10 cellular contexts compared by ENCODE assay signal in the genomic region with DNA sequence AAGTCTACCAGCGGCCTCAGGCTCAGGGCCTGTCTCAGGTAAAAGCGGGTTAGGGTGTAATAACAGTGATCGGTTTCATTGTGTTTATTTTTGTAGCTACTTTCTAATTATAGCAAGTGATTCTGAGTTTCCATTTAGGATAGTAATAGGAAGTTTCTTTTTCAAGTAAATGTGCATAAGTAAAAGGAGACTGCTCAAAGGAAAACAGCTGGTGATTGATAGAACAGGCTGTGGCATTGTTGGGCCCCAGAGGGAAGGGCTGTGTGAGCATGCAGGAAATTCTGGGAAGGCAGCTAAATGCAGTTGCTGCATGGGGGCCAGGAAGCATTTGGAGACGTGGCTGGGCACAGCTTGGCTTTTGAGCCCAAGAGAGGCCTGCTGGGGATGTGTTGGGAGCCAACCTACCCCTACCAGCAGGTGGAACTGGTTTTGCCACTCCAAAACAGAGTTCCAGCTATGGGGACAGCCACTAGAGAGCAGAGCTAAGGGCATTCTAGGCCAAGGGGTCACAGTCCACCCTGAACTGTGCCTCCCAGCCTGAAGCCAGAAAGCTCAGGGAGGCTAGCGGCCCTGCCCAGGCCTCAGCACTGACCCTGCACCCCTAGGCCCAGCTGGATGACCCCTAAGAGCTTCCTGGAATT. TPM values are rescaled to one million over a fixed set of nuclear protein-coding genes. Genes with fewer than 3 reads are reported as not detected.
DNase-seq lines count a peak whose midpoint lies in the region; ATAC-seq and TF ChIP-seq lines count a peak whose summit lies in the region.
"Had no signal": no experiment of that assay in that cellular context is flagged by ENCODE, and none has a peak within 500 bp of the region (broad histone marks: within the 10 kb centered on the region; RNA-seq: fewer than 3 reads in every experiment).

No MANE protein-coding gene starts in this region.

- TF ChIP-seq CTCF in heart right ventricle (IDR thresholded peaks at IDR 0.05) = peak in 2 of 9 donors; percentile 6 to 8
- TF ChIP-seq CTCF in lower lobe of right lung (IDR thresholded peaks at IDR 0.05) = no peak
- no peak for TF ChIP-seq CTCF in type B pancreatic cell (conservative IDR thresholded peaks at IDR 0.05)

- H3K4me3 Mint-ChIP-seq in type B pancreatic cell = peak overlapping the region; percentile 1

- H3K27me3 Mint-ChIP-seq in type B pancreatic cell = no peaks in the 10 kb centered on the region

- H3K4me3 ChIP-seq in heart right ventricle = no peak overlapping the region
- H3K4me3 ChIP-seq in lower lobe of right lung = no peak overlapping the region
- H3K4me3 ChIP-seq: prostate gland had no signal

- H3K4me1 Mint-ChIP-seq in type B pancreatic cell (ENCODE audit: unreplicated experiment) = peaks cover 22% of the 10 kb centered on the region

- ATAC-seq in heart right ventricle (peak in 1 of 8 donors; percentile 14), Right ventricle myocardium superior (ENCODE audit: poor library complexity) (no peak), lower lobe of right lung (peak; percentile 71 to 77), GM19455 (IDR thresholded peaks at IDR 0.05; ENCODE audit: unreplicated experiment) (no peak)
- no peak for ATAC-seq in activated naive CD4-positive, alpha-beta T cell treated with anti-CD3 and anti-CD28 coated beads, Interleukin-2, amount 50 U/mL, for 72 hours

- peaks cover 29 to 31% of the 10 kb centered on the region in 2 donors for H3K36me3 Mint-ChIP-seq in activated naive CD4-positive, alpha-beta T cell treated with anti-CD3 and anti-CD28 coated beads, Interleukin-2, amount 50 U/mL, for 72 hours
- peaks cover 6% of the 10 kb centered on the region for H3K36me3 Mint-ChIP-seq in type B pancreatic cell

- H3K36me3 ChIP-seq in heart right ventricle = peaks cover 0 to 27% (median 0%) of the 10 kb centered on the region in 9 donors
- H3K36me3 ChIP-seq in lower lobe of right lung = no peaks in the 10 kb centered on the region
- H3K36me3 ChIP-seq: prostate gland had no signal

- peak overlapping the region; percentile 77 to 85 for H3K27ac Mint-ChIP-seq in activated naive CD4-positive, alpha-beta T cell treated with anti-CD3 and anti-CD28 coated beads, Interleukin-2, amount 50 U/mL, for 72 hours
- H3K27ac Mint-ChIP-seq in type B pancreatic cell = peak overlapping the region; percentile 54

- peak overlapping the region in 7 of 10 donors; percentile 19 to 77 (median 49) for H3K27ac ChIP-seq in heart right ventricle
- H3K27ac ChIP-seq in lower lobe of right lung = no peak overlapping the region
- H3K27ac ChIP-seq: prostate gland had no signal

- 51 to 54% methylated on average over 5 of the region's 5 CpGs for WGBS in heart right ventricle, 2 donors

- intact Hi-C loops in heart right ventricle (cut with DNase I) = loop anchor here in 9 of 10 donors (5.0 to 10.0 kb wide), 13 partner anchors 74 to 644 kb away; a partner anchor contains a TSS
- intact Hi-C loops in Right ventricle myocardium superior (cut with DNase I) = loop anchor here (10.0 kb wide), 1 partner anchor 294 kb away; no protein-coding TSS in a partner anchor
- intact Hi-C loops in lower lobe of right lung (cut with DNase I) = no loop called here

- peaks cover 0 to 11% (median 8%) of the 10 kb centered on the region in 7 donors for H3K27me3 ChIP-seq in heart right ventricle
- no peaks in the 10 kb centered on the region for H3K27me3 ChIP-seq in lower lobe of right lung (ENCODE audit: low read depth)

- peaks cover 0 to 29% (median 9%) of the 10 kb centered on the region in 11 donors for H3K9me3 ChIP-seq in heart right ventricle
- peaks cover 17% of the 10 kb centered on the region for H3K9me3 ChIP-seq in lower lobe of right lung
- H3K9me3 ChIP-seq: prostate gland had no signal

- peaks cover 2 to 45% (median 17%) of the 10 kb centered on the region in 9 donors for H3K4me1 ChIP-seq in heart right ventricle
- H3K4me1 ChIP-seq in lower lobe of right lung = peaks cover 15% of the 10 kb centered on the region
- H3K4me1 ChIP-seq: prostate gland had no signal

- peaks cover 17 to 18% of the 10 kb centered on the region in 2 donors for H3K9me3 Mint-ChIP-seq in activated naive CD4-positive, alpha-beta T cell treated with anti-CD3 and anti-CD28 coated beads, Interleukin-2, amount 50 U/mL, for 72 hours
- H3K9me3 Mint-ChIP-seq in type B pancreatic cell = peaks cover 8% of the 10 kb centered on the region

- no peak for DNase-seq in heart right ventricle
- no peak for DNase-seq in Right ventricle myocardium superior
- DNase-seq in activated naive CD4-positive, alpha-beta T cell treated with anti-CD3 and anti-CD28 coated beads, Interleukin-2, amount 50 U/mL, for 72 hours (ENCODE audit: low spot score in 2 of 2) = no peak
- DNase-seq in lower lobe of right lung = peak; percentile 56
- no peak for DNase-seq in type B pancreatic cell (ENCODE audit: extremely low spot score, unreplicated experiment)
- DNase-seq in NCI-H1092 (lab: John Stamatoyannopoulos, UW) = no peak
- DNase-seq in hepatic stellate cell (ENCODE audit: low spot score) = no peak
- DNase-seq: NCI-H2081 had no signal

RNA-seq across cellular contexts. Expression of a gene that starts 12.6 kb away (rescaled TPM):
- total RNA-seq in heart right ventricle = 1 to 10 TPM in 3 of 10 donors, under 1 TPM in 7; 0.08 to 7.1 (median 0.70) TPM
- polyA plus RNA-seq in heart right ventricle = under 1 TPM; 0.32 to 0.59 TPM
- total RNA-seq in Right ventricle myocardium superior = 0.62 TPM
- 10 to 100 TPM; 36.7 to 48.4 TPM for total RNA-seq in activated naive CD4-positive, alpha-beta T cell treated with anti-CD3 and anti-CD28 coated beads, Interleukin-2, amount 50 U/mL, for 72 hours
- total RNA-seq in lower lobe of right lung = 15.4 TPM
- not detected in 2 replicates for total RNA-seq in type B pancreatic cell (ENCODE audit: low replicate concordance)

RNA-seq across cellular contexts. Expression of a gene that starts 24.9 kb away (rescaled TPM):
- total RNA-seq in heart right ventricle = 1 to 10 TPM in 4 of 10 donors, under 1 TPM in 6; 0.13 to 4.9 (median 0.48) TPM
- polyA plus RNA-seq in heart right ventricle = under 1 TPM; 0.36 to 0.73 TPM
- total RNA-seq in Right ventricle myocardium superior = 0.48 TPM
- total RNA-seq in activated naive CD4-positive, alpha-beta T cell treated with anti-CD3 and anti-CD28 coated beads, Interleukin-2, amount 50 U/mL, for 72 hours = 1 to 10 TPM in 1 of 2 donors, under 1 TPM in 1; 0.59 to 5.1 TPM
- 13.2 TPM for total RNA-seq in lower lobe of right lung
- total RNA-seq in type B pancreatic cell (ENCODE audit: low replicate concordance) = 0.12 and 0.31 TPM in 2 replicates

Comparison
In these comparisons a context has a peak if more than half of its experiments do, and no peak if none do; other contexts are left out.
1. ATAC-seq: peak in lower lobe of right lung (2 of 2); none in Right ventricle myocardium superior (single experiment), activated naive CD4-positive, alpha-beta T cell treated with anti-CD3 and anti-CD28 coated beads, Interleukin-2, amount 50 U/mL, for 72 hours (0 of 2) and GM19455 (single experiment).